ENCODE assay signal across 8 cellular contexts in the genomic region with DNA sequence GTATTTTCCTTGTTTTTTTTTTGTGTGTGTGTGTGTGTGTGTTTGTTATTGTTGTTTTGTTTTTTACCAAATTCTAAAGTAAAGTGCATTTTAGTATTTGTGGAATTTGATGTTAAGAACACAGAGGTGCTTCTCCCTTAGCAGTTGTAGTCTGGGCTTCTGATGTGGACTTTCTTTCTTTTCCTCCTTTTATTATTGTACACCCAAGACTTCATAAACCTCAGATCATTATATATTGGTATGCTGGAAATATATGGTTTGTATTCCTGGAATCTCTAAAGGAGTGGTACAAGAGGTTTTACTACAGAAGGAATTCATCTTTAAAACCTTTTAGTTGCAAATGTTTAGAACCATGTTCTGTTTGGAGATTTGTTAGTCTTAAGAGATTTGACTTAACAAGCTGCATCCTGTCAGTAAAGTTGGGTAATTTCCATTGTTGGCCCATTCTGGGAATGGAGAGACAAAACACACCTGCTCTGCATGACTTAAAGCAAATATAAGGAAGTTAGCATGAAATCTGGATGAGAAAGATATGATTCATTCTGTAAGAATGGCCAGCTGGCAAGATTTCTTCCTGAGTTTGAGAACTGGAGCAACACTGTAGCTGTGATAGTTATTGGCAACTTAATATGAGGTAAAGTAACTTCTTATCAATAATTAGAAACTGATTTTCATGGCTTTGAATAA.
DNase-seq lines count a peak whose midpoint lies in the region; ATAC-seq and TF ChIP-seq lines count a peak whose summit lies in the region.

No MANE protein-coding gene starts in this region.

- H3K9me3 ChIP-seq in SK-N-MC (ENCODE audit: low read depth, low read length), result no peaks in the 10 kb centered on the region
- no peaks in the 10 kb centered on the region for H3K9me3 ChIP-seq in heart right ventricle
- H3K9me3 ChIP-seq in subcutaneous abdominal adipose tissue (ENCODE audit: control insufficient read depth in 5 of 5, low read length in 5 of 5), result no peaks in the 10 kb centered on the region

- ATAC-seq in heart right ventricle (peak in 7 of 8 donors; percentile 61 to 81 (median 75)), HG03442 (IDR thresholded peaks at IDR 0.05; ENCODE audit: unreplicated experiment) (no peak)

- H3K27ac ChIP-seq in SK-N-MC (peak overlapping the region; percentile 27; the same call in 1 of the 2 replicates), heart right ventricle (peak overlapping the region in 9 of 10 donors; percentile 9 to 63 (median 27)), subcutaneous abdominal adipose tissue (ENCODE audit: low read depth, low read length) (peak overlapping the region; percentile 40)

- H3K9ac ChIP-seq in SK-N-MC (ENCODE audit: insufficient read length) (no peak overlapping the region), subcutaneous abdominal adipose tissue (ENCODE audit: low read length in 5 of 5) (no peak overlapping the region)

- intact Hi-C loops in heart right ventricle (cut with DNase I), result loop anchor here in 4 of 10 donors (5.0 kb wide), 3 partner anchors 43 to 63 kb away; partner anchors contain the start of gene SMAD1 (in 2 of the 4)

- peaks cover 33% of the 10 kb centered on the region for H3K36me3 ChIP-seq in SK-N-MC (ENCODE audit: insufficient read depth, low read length)
- peaks cover 0 to 53% (median 7%) of the 10 kb centered on the region in 9 donors for H3K36me3 ChIP-seq in heart right ventricle
- H3K36me3 ChIP-seq in subcutaneous abdominal adipose tissue (ENCODE audit: control insufficient read depth in 5 of 5, insufficient read depth in 5 of 5, low read length in 5 of 5), result peaks cover 3 to 13% (median 7%) of the 10 kb centered on the region in 5 donors

- H3K4me1 ChIP-seq in heart right ventricle (peaks cover 0 to 51% (median 24%) of the 10 kb centered on the region in 9 donors), subcutaneous abdominal adipose tissue (ENCODE audit: control insufficient read depth in 5 of 5, insufficient read depth in 5 of 5, low read length in 5 of 5) (peaks cover 0 to 22% (median 16%) of the 10 kb centered on the region in 5 donors)

- DNase-seq in H4 (ENCODE audit: low spot score), result peak; percentile 77
- DNase-seq in SK-N-MC (ENCODE audit: low read depth, low spot score), result no peak
- peak in 1 of 2 donors; percentile 34 for DNase-seq in heart right ventricle
- no peak for DNase-seq in medulla oblongata (ENCODE audit: extremely low spot score)
- no peak for DNase-seq in activated effector memory CD4-positive, alpha-beta T cell treated with anti-CD3 and anti-CD28 coated beads, Interleukin-2, amount 50 U/mL, for 16 hours
- DNase-seq in NK-92 (lab: John Stamatoyannopoulos, UW; ENCODE audit: unreplicated experiment), result no peak

- TF ChIP-seq CTCF in heart right ventricle (IDR thresholded peaks at IDR 0.05), result no peak

- H3K27me3 ChIP-seq in heart right ventricle (no peaks in the 10 kb centered on the region), subcutaneous abdominal adipose tissue (ENCODE audit: control insufficient read depth in 5 of 5, insufficient read depth in 4 of 5, low read length in 5 of 5) (no peaks in the 10 kb centered on the region)

- H3K4me3 ChIP-seq in SK-N-MC (no peak overlapping the region), heart right ventricle (no peak overlapping the region), subcutaneous abdominal adipose tissue (ENCODE audit: low read depth in 1 of 5, low read length in 5 of 5) (no peak overlapping the region)
